In the genomic region with DNA sequence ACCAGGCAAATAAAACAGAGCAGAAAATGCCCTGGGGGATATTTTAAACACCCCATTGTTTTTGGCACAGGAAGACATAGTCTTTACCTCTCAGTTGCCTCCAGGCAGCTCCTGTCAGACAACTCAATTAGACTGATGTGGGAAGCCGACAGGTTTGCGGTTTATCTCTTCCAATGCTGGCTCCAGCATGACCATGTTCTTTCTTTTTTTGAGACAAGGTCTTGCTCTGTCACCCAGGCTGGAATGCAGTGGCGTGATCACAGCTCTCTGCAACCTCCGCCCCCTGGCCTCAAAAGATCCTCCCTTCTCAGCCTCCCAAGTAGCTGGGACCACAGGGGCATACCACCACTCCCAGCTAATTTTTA, we compare ENCODE assay signal across 19 cellular contexts.
DNase-seq lines count a peak whose midpoint lies in the region; ATAC-seq, FAIRE-seq and TF ChIP-seq lines count a peak whose summit lies in the region.
"Had no signal": no experiment of that assay in that cellular context is flagged by ENCODE, and none has a peak within 500 bp of the region (broad histone marks: within the 10 kb centered on the region; RNA-seq: fewer than 3 reads in every experiment).

No MANE protein-coding gene starts in this region.

- H2AFZ ChIP-seq in keratinocyte (ENCODE audit: control insufficient read depth, low read length): peak overlapping the region; percentile 63

- H3K9me1 ChIP-seq in keratinocyte (ENCODE audit: control insufficient read depth, extremely low read depth, insufficient read depth, low read length): no peaks in the 10 kb centered on the region

- dilution Hi-C loops in keratinocyte (cut with MboI; ENCODE audit: extremely low pct_ligation_motif_present, low sequenced_read_pairs): no loop called here

- DNase-seq in activated CD8-positive, alpha-beta memory T cell treated with anti-CD3 and anti-CD28 coated beads for 24 hours: peak; percentile 38
- DNase-seq in activated CD8-positive, alpha-beta memory T cell treated with anti-CD3 and anti-CD28 coated beads, Interleukin-2, amount 50 U/mL, for 4 hours: no peak
- DNase-seq in SW480 (ENCODE audit: low spot score): peak; percentile 81
- peak; percentile 87 for DNase-seq in keratinocyte (ENCODE audit: low read depth, low spot score)
- DNase-seq in tibial artery: no peak
- no peak for DNase-seq in ovary
- DNase-seq in DMS79 (lab: John Stamatoyannopoulos, UW): no peak
- DNase-seq: activated CD4-positive, alpha-beta T cell treated with anti-CD3 and anti-CD28 coated beads, Interleukin-2, amount 10 ng/mL, durations not matched to agents 24 days and 14 days; activated effector memory CD4-positive, alpha-beta T cell treated with anti-CD3 and anti-CD28 coated beads, Interleukin-2, amount 50 U/mL, for 16 hours; DMS 273 treated with DMSO at 0.1 percent for 48 hours; GF-D8; NCI-H774; SIG-M5; stimulated activated CD4-positive, alpha-beta T cell treated with anti-CD3 and anti-CD28 coated beads, Interleukin-4, amount 100 ng/mL, for 24 hours; T-helper 17 cell had no signal

- H3K4me3 ChIP-seq in keratinocyte (ENCODE audit: control insufficient read depth in 2 of 3, extremely low read depth in 1 of 3, insufficient read depth in 2 of 3, low read depth in 1 of 3, low read length in 3 of 3): peak overlapping the region in 1 of 3 experiments; percentile 17
- H3K4me3 ChIP-seq in tibial artery: no peak overlapping the region
- H3K4me3 ChIP-seq in ovary: no peak overlapping the region
- H3K4me3 ChIP-seq: esophagus muscularis mucosa had no signal

- H4K20me1 ChIP-seq in keratinocyte (ENCODE audit: control insufficient read depth, extremely low read depth, insufficient read depth, low read length): no peaks in the 10 kb centered on the region

- H3K79me2 ChIP-seq in keratinocyte (ENCODE audit: control insufficient read depth, insufficient read depth, low read length): no peaks in the 10 kb centered on the region

- H3K4me2 ChIP-seq in keratinocyte (ENCODE audit: control insufficient read depth, extremely low read depth, insufficient read depth, low read depth, low read length): peak overlapping the region; percentile 63

- no peaks in the 10 kb centered on the region for H3K36me3 ChIP-seq in keratinocyte (ENCODE audit: control insufficient read depth in 2 of 2, extremely low read depth in 1 of 2, insufficient read depth in 2 of 2, low read length in 2 of 2)
- H3K36me3 ChIP-seq in tibial artery: no peaks in the 10 kb centered on the region
- no peaks in the 10 kb centered on the region for H3K36me3 ChIP-seq in ovary
- H3K36me3 ChIP-seq: esophagus muscularis mucosa had no signal

- intact Hi-C loops in tibial artery (cut with DNase I; ENCODE audit: low total_unique reads): no loop called here
- intact Hi-C loops in ovary (cut with DNase I): no loop called here

- FAIRE-seq in keratinocyte (lab: Jason Lieb, UNC): no peak
- FAIRE-seq: urothelium cell line had no signal

- peaks cover 21% of the 10 kb centered on the region for H3K4me1 ChIP-seq in keratinocyte (ENCODE audit: control insufficient read depth, extremely low read depth, insufficient read depth, low read length)
- peaks cover 0 to 25% (median 22%) of the 10 kb centered on the region in 4 donors for H3K4me1 ChIP-seq in tibial artery
- H3K4me1 ChIP-seq in ovary (ENCODE audit: insufficient read depth): no peaks in the 10 kb centered on the region
- H3K4me1 ChIP-seq: esophagus muscularis mucosa had no signal

- no peak for ATAC-seq in GM18861 (IDR thresholded peaks at IDR 0.05; ENCODE audit: unreplicated experiment)
- ATAC-seq: T-helper 17 cell had no signal

- no peak for TF ChIP-seq EP300 in ovary (IDR thresholded peaks at IDR 0.05)

- H3K27ac ChIP-seq in keratinocyte (ENCODE audit: control insufficient read depth, insufficient read depth, low read length): peak overlapping the region; percentile 98
- peak overlapping the region; percentile 56 to 58 for H3K27ac ChIP-seq in tibial artery
- H3K27ac ChIP-seq in ovary: no peak overlapping the region
- H3K27ac ChIP-seq: C4-2B, esophagus muscularis mucosa had no signal

- H3K9me3 ChIP-seq in keratinocyte (ENCODE audit: control insufficient read depth, low read depth, low read length): peaks cover 3% of the 10 kb centered on the region
- H3K9me3 ChIP-seq in tibial artery: no peaks in the 10 kb centered on the region
- H3K9me3 ChIP-seq in ovary: no peaks in the 10 kb centered on the region
- H3K9me3 ChIP-seq: esophagus muscularis mucosa had no signal

- TF ChIP-seq CTCF in keratinocyte (optimal IDR thresholded peaks at IDR 0.05 in 1 of 3, IDR thresholded peaks at IDR 0.05 in 1 of 3, conservative IDR thresholded peaks at IDR 0.05 in 1 of 3; ENCODE audit: extremely low read depth in 1 of 3, insufficient read depth in 2 of 3, low read length in 3 of 3) (no peak), tibial artery (IDR thresholded peaks at IDR 0.05) (no peak), ovary (IDR thresholded peaks at IDR 0.05) (no peak)

- no peak for TF ChIP-seq POLR2A in ovary (IDR thresholded peaks at IDR 0.05)

- peak overlapping the region; percentile 75 for H3K9ac ChIP-seq in keratinocyte (ENCODE audit: control insufficient read depth, extremely low read depth, insufficient read depth, low read length)

- 95 to 99% (median 97%) methylated on average over 4 of the region's 4 CpGs for WGBS in ovary, 3 donors

- H3K27me3 ChIP-seq in keratinocyte (ENCODE audit: control insufficient read depth, extremely low read depth, insufficient read depth, low read length) (peaks cover 3% of the 10 kb centered on the region), tibial artery (no peaks in the 10 kb centered on the region), ovary (no peaks in the 10 kb centered on the region)
- H3K27me3 ChIP-seq: esophagus muscularis mucosa had no signal

Comparison
In these comparisons a context has a peak if more than half of its experiments do, and no peak if none do; other contexts are left out.
1. DNase-seq: peak in activated CD8-positive, alpha-beta memory T cell treated with anti-CD3 and anti-CD28 coated beads for 24 hours (single experiment), SW480 (single experiment) and keratinocyte (single experiment); none in activated CD8-positive, alpha-beta memory T cell treated with anti-CD3 and anti-CD28 coated beads, Interleukin-2, amount 50 U/mL, for 4 hours (single experiment), tibial artery (0 of 2), ovary (0 of 5) and DMS79 (single experiment).
2. H3K27ac ChIP-seq: peak in keratinocyte (single experiment) and tibial artery (2 of 2); none in ovary (0 of 2).